ENCODE assay signal across 2 cellular contexts in the genomic region with DNA sequence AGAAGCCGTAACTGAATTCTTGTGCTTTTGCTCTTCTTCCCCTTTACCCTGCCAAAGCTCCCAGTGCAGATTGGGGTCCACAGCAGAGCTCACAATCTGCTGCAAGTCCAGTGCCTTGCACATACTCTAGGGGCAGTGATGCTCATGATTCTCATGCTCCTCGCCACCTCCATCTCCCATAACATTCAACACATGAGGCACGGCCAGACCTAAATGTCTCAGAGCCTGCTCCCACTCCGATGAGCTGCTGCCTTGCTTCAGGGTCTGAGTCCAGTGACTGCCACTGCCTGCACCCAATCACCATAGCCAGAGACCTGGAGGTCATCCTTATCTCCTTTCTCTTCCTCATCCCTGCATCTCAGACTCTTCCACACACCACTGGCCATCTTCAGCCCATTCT.
TF ChIP-seq lines count a peak whose summit lies in the region.

No MANE protein-coding gene starts in this region.

TF ChIP-seq in IMR-90, 13 proteins besides CTCF, POLR2A, EP300 and RAD21:
- no peak for TF ChIP-seq CHD1 (IDR thresholded peaks at IDR 0.05; ENCODE audit: low read depth, low read length)
- no peak for TF ChIP-seq RFX5 (IDR thresholded peaks at IDR 0.05; ENCODE audit: low read depth, low read length)
- TF ChIP-seq NFE2L2 (IDR thresholded peaks at IDR 0.05; ENCODE audit: low read depth, low read length): no peak
- TF ChIP-seq, protein P1, sequence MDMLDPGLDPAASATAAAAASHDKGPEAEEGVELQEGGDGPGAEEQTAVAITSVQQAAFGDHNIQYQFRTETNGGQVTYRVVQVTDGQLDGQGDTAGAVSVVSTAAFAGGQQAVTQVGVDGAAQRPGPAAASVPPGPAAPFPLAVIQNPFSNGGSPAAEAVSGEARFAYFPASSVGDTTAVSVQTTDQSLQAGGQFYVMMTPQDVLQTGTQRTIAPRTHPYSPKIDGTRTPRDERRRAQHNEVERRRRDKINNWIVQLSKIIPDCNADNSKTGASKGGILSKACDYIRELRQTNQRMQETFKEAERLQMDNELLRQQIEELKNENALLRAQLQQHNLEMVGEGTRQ (IDR thresholded peaks at IDR 0.05; ENCODE audit: low read depth, low read length): no peak
- no peak for TF ChIP-seq RCOR1 (IDR thresholded peaks at IDR 0.05; ENCODE audit: insufficient replicate concordance, low read length)
- TF ChIP-seq FOS (IDR thresholded peaks at IDR 0.05; ENCODE audit: low read depth, low read length): no peak
- no peak for TF ChIP-seq CEBPB (IDR thresholded peaks at IDR 0.05; ENCODE audit: low read depth, low read length)
- TF ChIP-seq MXI1 (IDR thresholded peaks at IDR 0.05; ENCODE audit: borderline replicate concordance, low read depth, low read length): no peak
- no peak for TF ChIP-seq BHLHE40 (IDR thresholded peaks at IDR 0.05; ENCODE audit: low read depth, low read length)
- no peak for TF ChIP-seq MAZ (IDR thresholded peaks at IDR 0.05; ENCODE audit: borderline replicate concordance, low read depth, low read length)
- TF ChIP-seq, protein P2, sequence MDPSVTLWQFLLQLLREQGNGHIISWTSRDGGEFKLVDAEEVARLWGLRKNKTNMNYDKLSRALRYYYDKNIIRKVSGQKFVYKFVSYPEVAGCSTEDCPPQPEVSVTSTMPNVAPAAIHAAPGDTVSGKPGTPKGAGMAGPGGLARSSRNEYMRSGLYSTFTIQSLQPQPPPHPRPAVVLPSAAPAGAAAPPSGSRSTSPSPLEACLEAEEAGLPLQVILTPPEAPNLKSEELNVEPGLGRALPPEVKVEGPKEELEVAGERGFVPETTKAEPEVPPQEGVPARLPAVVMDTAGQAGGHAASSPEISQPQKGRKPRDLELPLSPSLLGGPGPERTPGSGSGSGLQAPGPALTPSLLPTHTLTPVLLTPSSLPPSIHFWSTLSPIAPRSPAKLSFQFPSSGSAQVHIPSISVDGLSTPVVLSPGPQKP (IDR thresholded peaks at IDR 0.05; ENCODE audit: borderline replicate concordance, low read depth, low read length): no peak
- TF ChIP-seq MAFK (IDR thresholded peaks at IDR 0.05; ENCODE audit: low read depth, low read length): no peak
- TF ChIP-seq SMC3 (IDR thresholded peaks at IDR 0.05; ENCODE audit: low read depth, low read length): no peak

TF ChIP-seq in GM12878, 131 proteins besides CTCF, POLR2A, EP300 and RAD21:
- no peak for TF ChIP-seq ZNF622 (IDR thresholded peaks at IDR 0.05)
- TF ChIP-seq, protein P3, sequence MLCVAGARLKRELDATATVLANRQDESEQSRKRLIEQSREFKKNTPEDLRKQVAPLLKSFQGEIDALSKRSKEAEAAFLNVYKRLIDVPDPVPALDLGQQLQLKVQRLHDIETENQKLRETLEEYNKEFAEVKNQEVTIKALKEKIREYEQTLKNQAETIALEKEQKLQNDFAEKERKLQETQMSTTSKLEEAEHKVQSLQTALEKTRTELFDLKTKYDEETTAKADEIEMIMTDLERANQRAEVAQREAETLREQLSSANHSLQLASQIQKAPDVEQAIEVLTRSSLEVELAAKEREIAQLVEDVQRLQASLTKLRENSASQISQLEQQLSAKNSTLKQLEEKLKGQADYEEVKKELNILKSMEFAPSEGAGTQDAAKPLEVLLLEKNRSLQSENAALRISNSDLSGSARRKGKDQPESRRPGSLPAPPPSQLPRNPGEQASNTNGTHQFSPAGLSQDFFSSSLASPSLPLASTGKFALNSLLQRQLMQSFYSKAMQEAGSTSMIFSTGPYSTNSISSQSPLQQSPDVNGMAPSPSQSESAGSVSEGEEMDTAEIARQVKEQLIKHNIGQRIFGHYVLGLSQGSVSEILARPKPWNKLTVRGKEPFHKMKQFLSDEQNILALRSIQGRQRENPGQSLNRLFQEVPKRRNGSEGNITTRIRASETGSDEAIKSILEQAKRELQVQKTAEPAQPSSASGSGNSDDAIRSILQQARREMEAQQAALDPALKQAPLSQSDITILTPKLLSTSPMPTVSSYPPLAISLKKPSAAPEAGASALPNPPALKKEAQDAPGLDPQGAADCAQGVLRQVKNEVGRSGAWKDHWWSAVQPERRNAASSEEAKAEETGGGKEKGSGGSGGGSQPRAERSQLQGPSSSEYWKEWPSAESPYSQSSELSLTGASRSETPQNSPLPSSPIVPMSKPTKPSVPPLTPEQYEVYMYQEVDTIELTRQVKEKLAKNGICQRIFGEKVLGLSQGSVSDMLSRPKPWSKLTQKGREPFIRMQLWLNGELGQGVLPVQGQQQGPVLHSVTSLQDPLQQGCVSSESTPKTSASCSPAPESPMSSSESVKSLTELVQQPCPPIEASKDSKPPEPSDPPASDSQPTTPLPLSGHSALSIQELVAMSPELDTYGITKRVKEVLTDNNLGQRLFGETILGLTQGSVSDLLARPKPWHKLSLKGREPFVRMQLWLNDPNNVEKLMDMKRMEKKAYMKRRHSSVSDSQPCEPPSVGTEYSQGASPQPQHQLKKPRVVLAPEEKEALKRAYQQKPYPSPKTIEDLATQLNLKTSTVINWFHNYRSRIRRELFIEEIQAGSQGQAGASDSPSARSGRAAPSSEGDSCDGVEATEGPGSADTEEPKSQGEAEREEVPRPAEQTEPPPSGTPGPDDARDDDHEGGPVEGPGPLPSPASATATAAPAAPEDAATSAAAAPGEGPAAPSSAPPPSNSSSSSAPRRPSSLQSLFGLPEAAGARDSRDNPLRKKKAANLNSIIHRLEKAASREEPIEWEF (IDR thresholded peaks at IDR 0.05; ENCODE audit: insufficient replicate concordance, low read depth, low read length): no peak
- no peak for TF ChIP-seq SMARCA5 (IDR thresholded peaks at IDR 0.05)
